ENCODE assay signal across 1 cellular context in genomic region chr7:87038993-87039716, GRCh38.
TF ChIP-seq lines count a peak whose summit lies in the region.

No MANE protein-coding gene starts in this region.

TF ChIP-seq in K562, 482 proteins besides CTCF, POLR2A, EP300 and RAD21 (continued from another document):
- TF ChIP-seq, protein P1, sequence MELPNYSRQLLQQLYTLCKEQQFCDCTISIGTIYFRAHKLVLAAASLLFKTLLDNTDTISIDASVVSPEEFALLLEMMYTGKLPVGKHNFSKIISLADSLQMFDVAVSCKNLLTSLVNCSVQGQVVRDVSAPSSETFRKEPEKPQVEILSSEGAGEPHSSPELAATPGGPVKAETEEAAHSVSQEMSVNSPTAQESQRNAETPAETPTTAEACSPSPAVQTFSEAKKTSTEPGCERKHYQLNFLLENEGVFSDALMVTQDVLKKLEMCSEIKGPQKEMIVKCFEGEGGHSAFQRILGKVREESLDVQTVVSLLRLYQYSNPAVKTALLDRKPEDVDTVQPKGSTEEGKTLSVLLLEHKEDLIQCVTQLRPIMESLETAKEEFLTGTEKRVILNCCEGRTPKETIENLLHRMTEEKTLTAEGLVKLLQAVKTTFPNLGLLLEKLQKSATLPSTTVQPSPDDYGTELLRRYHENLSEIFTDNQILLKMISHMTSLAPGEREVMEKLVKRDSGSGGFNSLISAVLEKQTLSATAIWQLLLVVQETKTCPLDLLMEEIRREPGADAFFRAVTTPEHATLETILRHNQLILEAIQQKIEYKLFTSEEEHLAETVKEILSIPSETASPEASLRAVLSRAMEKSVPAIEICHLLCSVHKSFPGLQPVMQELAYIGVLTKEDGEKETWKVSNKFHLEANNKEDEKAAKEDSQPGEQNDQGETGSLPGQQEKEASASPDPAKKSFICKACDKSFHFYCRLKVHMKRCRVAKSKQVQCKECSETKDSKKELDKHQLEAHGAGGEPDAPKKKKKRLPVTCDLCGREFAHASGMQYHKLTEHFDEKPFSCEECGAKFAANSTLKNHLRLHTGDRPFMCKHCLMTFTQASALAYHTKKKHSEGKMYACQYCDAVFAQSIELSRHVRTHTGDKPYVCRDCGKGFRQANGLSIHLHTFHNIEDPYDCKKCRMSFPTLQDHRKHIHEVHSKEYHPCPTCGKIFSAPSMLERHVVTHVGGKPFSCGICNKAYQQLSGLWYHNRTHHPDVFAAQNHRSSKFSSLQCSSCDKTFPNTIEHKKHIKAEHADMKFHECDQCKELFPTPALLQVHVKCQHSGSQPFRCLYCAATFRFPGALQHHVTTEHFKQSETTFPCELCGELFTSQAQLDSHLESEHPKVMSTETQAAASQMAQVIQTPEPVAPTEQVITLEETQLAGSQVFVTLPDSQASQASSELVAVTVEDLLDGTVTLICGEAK (IDR thresholded peaks at IDR 0.05), result peak; percentile 58
- TF ChIP-seq, protein P1 (CRISPR knock-in tag; IDR thresholded peaks at IDR 0.05), result no peak
- TF ChIP-seq FOXA1 (IDR thresholded peaks at IDR 0.05; ENCODE audit: borderline replicate concordance) (no peak), PBX2 (CRISPR knock-in tag; IDR thresholded peaks at IDR 0.05; ENCODE audit: low read depth) (no peak), PBX2 (tag; conservative IDR thresholded peaks at IDR 0.05; ENCODE audit: low read depth) (peak; percentile 51; the same call in 1 of the 2 replicates), CTBP1 (IDR thresholded peaks at IDR 0.05; ENCODE audit: borderline replicate concordance) (no peak), SMAD2 (IDR thresholded peaks at IDR 0.05; ENCODE audit: low read depth, low read length) (no peak), CSDE1 (IDR thresholded peaks at IDR 0.05) (0 out of 4 replicates have a peak, but pooled peaks of 1 of the 2 experiments have one; percentile 36), CREM (IDR thresholded peaks at IDR 0.05; ENCODE audit: low read depth) (no peak), PTBP1 (IDR thresholded peaks at IDR 0.05; ENCODE audit: low read depth, low read length) (no peak)
- TF ChIP-seq, protein P2, sequence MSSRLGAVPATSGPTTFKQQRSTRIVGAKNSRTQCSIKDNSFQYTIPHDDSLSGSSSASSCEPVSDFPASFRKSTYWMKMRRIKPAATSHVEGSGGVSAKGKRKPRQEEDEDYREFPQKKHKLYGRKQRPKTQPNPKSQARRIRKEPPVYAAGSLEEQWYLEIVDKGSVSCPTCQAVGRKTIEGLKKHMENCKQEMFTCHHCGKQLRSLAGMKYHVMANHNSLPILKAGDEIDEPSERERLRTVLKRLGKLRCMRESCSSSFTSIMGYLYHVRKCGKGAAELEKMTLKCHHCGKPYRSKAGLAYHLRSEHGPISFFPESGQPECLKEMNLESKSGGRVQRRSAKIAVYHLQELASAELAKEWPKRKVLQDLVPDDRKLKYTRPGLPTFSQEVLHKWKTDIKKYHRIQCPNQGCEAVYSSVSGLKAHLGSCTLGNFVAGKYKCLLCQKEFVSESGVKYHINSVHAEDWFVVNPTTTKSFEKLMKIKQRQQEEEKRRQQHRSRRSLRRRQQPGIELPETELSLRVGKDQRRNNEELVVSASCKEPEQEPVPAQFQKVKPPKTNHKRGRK (tag; IDR thresholded peaks at IDR 0.05), result peak; percentile 79; the same call in 1 of the 2 replicates
- TF ChIP-seq, protein P3, sequence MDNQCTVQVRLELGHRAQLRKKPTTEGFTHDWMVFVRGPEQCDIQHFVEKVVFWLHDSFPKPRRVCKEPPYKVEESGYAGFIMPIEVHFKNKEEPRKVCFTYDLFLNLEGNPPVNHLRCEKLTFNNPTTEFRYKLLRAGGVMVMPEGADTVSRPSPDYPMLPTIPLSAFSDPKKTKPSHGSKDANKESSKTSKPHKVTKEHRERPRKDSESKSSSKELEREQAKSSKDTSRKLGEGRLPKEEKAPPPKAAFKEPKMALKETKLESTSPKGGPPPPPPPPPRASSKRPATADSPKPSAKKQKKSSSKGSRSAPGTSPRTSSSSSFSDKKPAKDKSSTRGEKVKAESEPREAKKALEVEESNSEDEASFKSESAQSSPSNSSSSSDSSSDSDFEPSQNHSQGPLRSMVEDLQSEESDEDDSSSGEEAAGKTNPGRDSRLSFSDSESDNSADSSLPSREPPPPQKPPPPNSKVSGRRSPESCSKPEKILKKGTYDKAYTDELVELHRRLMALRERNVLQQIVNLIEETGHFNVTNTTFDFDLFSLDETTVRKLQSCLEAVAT (IDR thresholded peaks at IDR 0.05), result 0 out of 4 replicates have a peak, but pooled peaks of 1 of the 2 experiments have one; percentile 12
- TF ChIP-seq, protein P4, sequence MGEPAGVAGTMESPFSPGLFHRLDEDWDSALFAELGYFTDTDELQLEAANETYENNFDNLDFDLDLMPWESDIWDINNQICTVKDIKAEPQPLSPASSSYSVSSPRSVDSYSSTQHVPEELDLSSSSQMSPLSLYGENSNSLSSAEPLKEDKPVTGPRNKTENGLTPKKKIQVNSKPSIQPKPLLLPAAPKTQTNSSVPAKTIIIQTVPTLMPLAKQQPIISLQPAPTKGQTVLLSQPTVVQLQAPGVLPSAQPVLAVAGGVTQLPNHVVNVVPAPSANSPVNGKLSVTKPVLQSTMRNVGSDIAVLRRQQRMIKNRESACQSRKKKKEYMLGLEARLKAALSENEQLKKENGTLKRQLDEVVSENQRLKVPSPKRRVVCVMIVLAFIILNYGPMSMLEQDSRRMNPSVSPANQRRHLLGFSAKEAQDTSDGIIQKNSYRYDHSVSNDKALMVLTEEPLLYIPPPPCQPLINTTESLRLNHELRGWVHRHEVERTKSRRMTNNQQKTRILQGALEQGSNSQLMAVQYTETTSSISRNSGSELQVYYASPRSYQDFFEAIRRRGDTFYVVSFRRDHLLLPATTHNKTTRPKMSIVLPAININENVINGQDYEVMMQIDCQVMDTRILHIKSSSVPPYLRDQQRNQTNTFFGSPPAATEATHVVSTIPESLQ (CRISPR knock-in tag; IDR thresholded peaks at IDR 0.05), result no peak
